In genomic region chr9:133369923-133370322, GRCh38 we compare ENCODE assay signal across 14 cellular contexts. TPM values are rescaled to one million over a fixed set of nuclear protein-coding genes. Genes with fewer than 3 reads are reported as not detected.
DNase-seq lines count a peak whose midpoint lies in the region; ATAC-seq and TF ChIP-seq lines count a peak whose summit lies in the region.
"Had no signal": no experiment of that assay in that cellular context is flagged by ENCODE, and none has a peak within 500 bp of the region (broad histone marks: within the 10 kb centered on the region; RNA-seq: fewer than 3 reads in every experiment).

No MANE protein-coding gene starts in this region.

- H3K4me1 Mint-ChIP-seq in activated T-cell treated with anti-CD3 and anti-CD28 coated beads, Interleukin-2, amount 50 U/mL, for 72 hours (ENCODE audit: low read depth) = peaks cover 75% of the 10 kb centered on the region

- H3K27me3 ChIP-seq in left lung (no peaks in the 10 kb centered on the region), upper lobe of left lung (no peaks in the 10 kb centered on the region)

- no peaks in the 10 kb centered on the region for H3K9me3 Mint-ChIP-seq in activated T-cell treated with anti-CD3 and anti-CD28 coated beads, Interleukin-2, amount 50 U/mL, for 72 hours
- H3K9me3 Mint-ChIP-seq: activated B cell treated with CpG ODN at 0.5 μM for 24 hours; dendritic cell treated with granulocyte-macrophage colony-stimulating factor and Interleukin-4, amounts not matched to agents 40 ng/mL and 50 ng/mL, for 4 days; GM23338 had no signal

- TF ChIP-seq EP300 in upper lobe of left lung (IDR thresholded peaks at IDR 0.05) = no peak

- DNase-seq in stimulated activated CD4-positive, alpha-beta T cell treated with anti-CD3 and anti-CD28 coated beads, Interleukin-4, amount 100 ng/mL, for 24 hours = peak; percentile 51
- DNase-seq in stimulated activated CD4-positive, alpha-beta T cell treated with anti-CD3 and anti-CD28 coated beads, Interleukin-4, amount 100 ng/mL, for 1 hour = no peak
- peak; percentile 46 to 71 for DNase-seq in activated T-cell treated with anti-CD3 and anti-CD28 coated beads, Interleukin-2, amount 50 U/mL, for 72 hours
- DNase-seq in left lung = no peak
- DNase-seq in upper lobe of left lung = no peak
- no peak for DNase-seq in NCI-H526 (lab: John Stamatoyannopoulos, UW)
- DNase-seq in AG20443 (ENCODE audit: low spot score) = no peak
- DNase-seq: activated B cell treated with CpG ODN at 0.5 μM for 24 hours; amygdala; stimulated activated CD4-positive, alpha-beta T cell treated with anti-CD3 and anti-CD28 coated beads, Interleukin-15, amount 100 ng/mL, for 24 hours had no signal

- no peaks in the 10 kb centered on the region for H3K27me3 Mint-ChIP-seq in activated T-cell treated with anti-CD3 and anti-CD28 coated beads, Interleukin-2, amount 50 U/mL, for 72 hours (ENCODE audit: low read depth)
- H3K27me3 Mint-ChIP-seq: activated B cell treated with CpG ODN at 0.5 μM for 24 hours; dendritic cell treated with granulocyte-macrophage colony-stimulating factor and Interleukin-4, amounts not matched to agents 40 ng/mL and 50 ng/mL, for 4 days had no signal

- H3K36me3 Mint-ChIP-seq in activated T-cell treated with anti-CD3 and anti-CD28 coated beads, Interleukin-2, amount 50 U/mL, for 72 hours (ENCODE audit: insufficient read depth in 2 of 2) = peaks cover 46 to 66% of the 10 kb centered on the region in 2 donors

- peaks cover 0 to 72% of the 10 kb centered on the region in 2 donors for H3K36me3 ChIP-seq in left lung
- H3K36me3 ChIP-seq in upper lobe of left lung = peaks cover 19 to 63% (median 31%) of the 10 kb centered on the region in 4 donors

- H3K27ac Mint-ChIP-seq in activated T-cell treated with anti-CD3 and anti-CD28 coated beads, Interleukin-2, amount 50 U/mL, for 72 hours = peak overlapping the region; percentile 100
- H3K27ac Mint-ChIP-seq: activated B cell treated with CpG ODN at 0.5 μM for 24 hours, GM23338 had no signal

- H3K9me3 ChIP-seq in left lung = no peaks in the 10 kb centered on the region
- H3K9me3 ChIP-seq in upper lobe of left lung = no peaks in the 10 kb centered on the region

- ATAC-seq in activated T-cell treated with anti-CD3 and anti-CD28 coated beads, Interleukin-2, amount 50 U/mL, for 72 hours (replicated peaks in 1 of 2) = peak; percentile 8 to 59
- ATAC-seq in left lung (peak; percentile 69), upper lobe of left lung (ENCODE audit: low FRiP score in 2 of 2) (peak in 1 of 2 donors; percentile 46), GM18520 (IDR thresholded peaks at IDR 0.05; ENCODE audit: unreplicated experiment) (no peak)
- ATAC-seq: GM23338 had no signal

- intact Hi-C loops in left lung (cut with DNase I) = no loop called here

- H3K4me3 ChIP-seq in left lung = no peak overlapping the region
- no peak overlapping the region for H3K4me3 ChIP-seq in upper lobe of left lung
- H3K4me3 ChIP-seq: GM23338, SK-N-MC had no signal

- 48 to 61% methylated on average over 5 to 7 of the region's 7 CpGs for WGBS in upper lobe of left lung, 2 donors

- H3K4me1 ChIP-seq in left lung = peaks cover 34 to 80% of the 10 kb centered on the region in 2 donors
- peaks cover 62 to 73% (median 68%) of the 10 kb centered on the region in 4 donors for H3K4me1 ChIP-seq in upper lobe of left lung

- H3K27ac ChIP-seq in left lung (peak overlapping the region; percentile 16 to 44), upper lobe of left lung (peak overlapping the region in 3 of 4 donors; percentile 24 to 63 (median 49))
- H3K27ac ChIP-seq: SK-N-MC had no signal

- peak overlapping the region; percentile 94 to 96 for H3K4me3 Mint-ChIP-seq in activated T-cell treated with anti-CD3 and anti-CD28 coated beads, Interleukin-2, amount 50 U/mL, for 72 hours
- H3K4me3 Mint-ChIP-seq: dendritic cell treated with granulocyte-macrophage colony-stimulating factor and Interleukin-4, amounts not matched to agents 40 ng/mL and 50 ng/mL, for 4 days; GM23338 had no signal

- no peak for TF ChIP-seq POLR2A in upper lobe of left lung (IDR thresholded peaks at IDR 0.05)

- TF ChIP-seq CTCF in left lung (IDR thresholded peaks at IDR 0.05) (no peak), upper lobe of left lung (IDR thresholded peaks at IDR 0.05) (no peak)

RNA-seq across cellular contexts. Expression of gene SURF4, which starts 5.9 kb away (rescaled TPM):
- 100 to 1,000 TPM; 426 to 494 TPM for total RNA-seq in activated T-cell treated with anti-CD3 and anti-CD28 coated beads, Interleukin-2, amount 50 U/mL, for 72 hours
- 100 to 1,000 TPM; 232 to 252 TPM for total RNA-seq in left lung
- total RNA-seq in upper lobe of left lung = 100 to 1,000 TPM in 5 of 6 donors, 10 to 100 TPM in 1; 66.0 to 208 (median 137) TPM

RNA-seq across cellular contexts. Expression of gene STKLD1, which starts 6.2 kb away (rescaled TPM):
- total RNA-seq in activated T-cell treated with anti-CD3 and anti-CD28 coated beads, Interleukin-2, amount 50 U/mL, for 72 hours = 1 to 10 TPM in 1 of 2 donors, under 1 TPM in 1; 0.88 to 1.3 TPM
- under 1 TPM; 0.82 to 0.99 TPM for total RNA-seq in left lung
- 1 to 10 TPM in 3 of 6 donors, under 1 TPM in 1, not detected in 2; 0.59 to 3.1 (median 1.6) TPM for total RNA-seq in upper lobe of left lung
- total RNA-seq: GM23338 had no signal

RNA-seq across cellular contexts. Expression of gene SURF2, which starts 13.6 kb away (rescaled TPM):
- total RNA-seq in activated T-cell treated with anti-CD3 and anti-CD28 coated beads, Interleukin-2, amount 50 U/mL, for 72 hours = 10 to 100 TPM; 14.7 to 19.9 TPM
- total RNA-seq in left lung (10 to 100 TPM; 11.8 to 16.2 TPM), upper lobe of left lung (10 to 100 TPM; 18.1 to 31.5 (median 21.7) TPM)

RNA-seq across cellular contexts. Expression of gene SURF1, which starts 13.6 kb away (rescaled TPM):
- 10 to 100 TPM; 32.7 to 33.4 TPM for total RNA-seq in activated T-cell treated with anti-CD3 and anti-CD28 coated beads, Interleukin-2, amount 50 U/mL, for 72 hours
- total RNA-seq in left lung = 10 to 100 TPM; 40.4 to 46.1 TPM
- 10 to 100 TPM; 25.1 to 64.8 (median 45.5) TPM for total RNA-seq in upper lobe of left lung

RNA-seq across cellular contexts. Expression of gene RPL7A, which starts 21.9 kb away (rescaled TPM):
- 1,000 to 10,000 TPM; 2,529 to 2,856 TPM for total RNA-seq in activated T-cell treated with anti-CD3 and anti-CD28 coated beads, Interleukin-2, amount 50 U/mL, for 72 hours
- total RNA-seq in left lung (1,000 to 10,000 TPM; 1,624 to 1,706 TPM), upper lobe of left lung (1,000 to 10,000 TPM in 4 of 6 donors, 100 to 1,000 TPM in 2; 840 to 1,613 (median 1,352) TPM)

Comparison
In these comparisons a context has a peak if more than half of its experiments do, and no peak if none do; other contexts are left out.
1. DNase-seq: peak in stimulated activated CD4-positive, alpha-beta T cell treated with anti-CD3 and anti-CD28 coated beads, Interleukin-4, amount 100 ng/mL, for 24 hours (single experiment) and activated T-cell treated with anti-CD3 and anti-CD28 coated beads, Interleukin-2, amount 50 U/mL, for 72 hours (2 of 2); none in stimulated activated CD4-positive, alpha-beta T cell treated with anti-CD3 and anti-CD28 coated beads, Interleukin-4, amount 100 ng/mL, for 1 hour (single experiment), left lung (0 of 2), upper lobe of left lung (0 of 2), NCI-H526 (0 of 2) and AG20443 (single experiment).